In genomic region chr11:43508511-43508918, GRCh38 we compare ENCODE assay signal across 1 cellular context.
TF ChIP-seq lines count a peak whose summit lies in the region.

No MANE protein-coding gene starts in this region.

TF ChIP-seq in GM12878, 131 proteins besides CTCF, POLR2A, EP300 and RAD21 (continued from another document):
- no peak for TF ChIP-seq ZBTB11 (CRISPR knock-in tag; IDR thresholded peaks at IDR 0.05)
- TF ChIP-seq PKNOX1 (IDR thresholded peaks at IDR 0.05): peak; percentile 42; the same call in 1 of the 2 replicates
- TF ChIP-seq ASH2L (IDR thresholded peaks at IDR 0.05; ENCODE audit: borderline replicate concordance, low read depth): no peak
- no peak for TF ChIP-seq PAX8 (IDR thresholded peaks at IDR 0.05)
- peak; percentile 30; the same call in 1 of the 2 replicates for TF ChIP-seq SPI1 (IDR thresholded peaks at IDR 0.05; ENCODE audit: borderline replicate concordance, insufficient read depth, low read depth, low read length)
- TF ChIP-seq MTA2 (IDR thresholded peaks at IDR 0.05; ENCODE audit: low read depth): peak; percentile 69
TF ChIP-seq in GM12878: peak in this region for 3.
